Comparison of ENCODE assay signal across 18 cellular contexts in genomic region chr11:59759900-59760299, GRCh38. TPM values are rescaled to one million over a fixed set of nuclear protein-coding genes. Genes with fewer than 3 reads are reported as not detected.
DNase-seq lines count a peak whose midpoint lies in the region; ATAC-seq, FAIRE-seq and TF ChIP-seq lines count a peak whose summit lies in the region.
"Had no signal": no experiment of that assay in that cellular context is flagged by ENCODE, and none has a peak within 500 bp of the region (broad histone marks: within the 10 kb centered on the region; RNA-seq: fewer than 3 reads in every experiment).

No MANE protein-coding gene starts in this region.

- H3K4me1 Mint-ChIP-seq in progenitor cell of endocrine pancreas (ENCODE audit: low read depth) = peaks cover 37% of the 10 kb centered on the region

- H3K4me3 Mint-ChIP-seq in progenitor cell of endocrine pancreas (ENCODE audit: low read depth) = no peak overlapping the region
- H3K4me3 Mint-ChIP-seq: CD4-positive, alpha-beta memory T cell had no signal

- no peaks in the 10 kb centered on the region for H3K9me3 ChIP-seq in kidney (ENCODE audit: control insufficient read depth in 1 of 2, low read length in 2 of 2)
- H3K9me3 ChIP-seq: BE2C had no signal

- intact Hi-C loops in kidney (cut with DNase I) = no loop called here

- no peaks in the 10 kb centered on the region for H3K9me3 Mint-ChIP-seq in progenitor cell of endocrine pancreas (ENCODE audit: low read depth)
- H3K9me3 Mint-ChIP-seq: CD4-positive, alpha-beta memory T cell had no signal

- H3K27ac ChIP-seq in kidney (ENCODE audit: low read depth in 2 of 2, low read length in 2 of 2) = no peak overlapping the region
- H3K27ac ChIP-seq: C4-2B, GM23248, HL-60 had no signal

- peaks cover 3% of the 10 kb centered on the region for H3K36me3 Mint-ChIP-seq in progenitor cell of endocrine pancreas (ENCODE audit: insufficient read depth)

- H3K4me1 ChIP-seq in kidney (ENCODE audit: control insufficient read depth in 1 of 2, insufficient read depth in 1 of 2, low read depth in 1 of 2, low read length in 2 of 2) = peaks cover 15 to 25% of the 10 kb centered on the region in 2 donors
- H3K4me1 ChIP-seq: BE2C had no signal

- TF ChIP-seq POLR2A in GM12892 (IDR thresholded peaks at IDR 0.05; ENCODE audit: low read depth, low read length) = no peak

- H3K36me3 ChIP-seq in kidney (ENCODE audit: control insufficient read depth in 1 of 2, insufficient read depth in 2 of 2, low read length in 2 of 2) = peaks cover 0 to 2% of the 10 kb centered on the region in 2 donors
- H3K36me3 ChIP-seq: BE2C had no signal

- H3K4me3 ChIP-seq in kidney (ENCODE audit: low read length in 2 of 2) = peak overlapping the region; percentile 7 to 31
- H3K4me3 ChIP-seq: GM23248 had no signal

- no peak overlapping the region for H3K9ac ChIP-seq in kidney (ENCODE audit: low read length in 2 of 2)
- H3K9ac ChIP-seq: GM23248 had no signal

- H3K27me3 Mint-ChIP-seq in progenitor cell of endocrine pancreas = no peaks in the 10 kb centered on the region
- H3K27me3 Mint-ChIP-seq: CD4-positive, alpha-beta memory T cell had no signal

- TF ChIP-seq CTCF in kidney (IDR thresholded peaks at IDR 0.05; ENCODE audit: borderline replicate concordance, extremely low read depth, insufficient read depth) (no peak), progenitor cell of endocrine pancreas (IDR thresholded peaks at IDR 0.05; ENCODE audit: unreplicated experiment) (no peak)

- FAIRE-seq in kidney (lab: Jason Lieb, UNC) (no peak), GM12892 (lab: Jason Lieb, UNC) (no peak)
- FAIRE-seq: A204.1, H54 had no signal

- peak; percentile 67 for DNase-seq in D341Med (ENCODE audit: low spot score)
- peak; percentile 90 for DNase-seq in NCI-H82 (lab: John Stamatoyannopoulos, UW)
- no peak for DNase-seq in kidney
- DNase-seq in progenitor cell of endocrine pancreas (ENCODE audit: low spot score, unreplicated experiment) = no peak
- DNase-seq in stimulated activated CD4-positive, alpha-beta T cell treated with anti-CD3 and anti-CD28 coated beads, Interleukin-15, amount 100 ng/mL, for 24 hours = no peak
- DNase-seq in hypothalamus (lab: John Stamatoyannopoulos, UW) = no peak
- DNase-seq in GM12892 (ENCODE audit: insufficient read length) = no peak
- DNase-seq: BE2C; CD4-positive, alpha-beta memory T cell; DMS53; GF-D8; GM23248 had no signal

- ATAC-seq in GM21381 (IDR thresholded peaks at IDR 0.05; ENCODE audit: unreplicated experiment) = no peak
- ATAC-seq: HCT116 had no signal

- H3K27ac Mint-ChIP-seq in progenitor cell of endocrine pancreas = peak overlapping the region; percentile 9

RNA-seq across cellular contexts. Expression of gene STX3, which starts 4.7 kb away (rescaled TPM):
- total RNA-seq in kidney = 43.2 TPM
- polyA plus RNA-seq in kidney (ENCODE audit: insufficient read depth, low read depth, low replicate concordance) = 57.2 TPM
- 91.5 and 113 TPM in 2 replicates for total RNA-seq in progenitor cell of endocrine pancreas
- polyA plus RNA-seq in GM12892 (2012; ENCODE audit: missing spikeins) = 1.6 TPM

RNA-seq across cellular contexts. Expression of gene OR10V1, which starts 46.3 kb away (rescaled TPM):
- total RNA-seq in kidney (not detected), progenitor cell of endocrine pancreas (not detected in 2 replicates)
- polyA plus RNA-seq in kidney (ENCODE audit: insufficient read depth, low read depth, low replicate concordance) = not detected
- polyA plus RNA-seq in GM12892 (2012; ENCODE audit: missing spikeins) = not detected
- total RNA-seq: CD4-positive, alpha-beta memory T cell; GM23248 had no signal
- polyA plus RNA-seq: CD4-positive, alpha-beta memory T cell; GM23248 had no signal

RNA-seq across cellular contexts. Expression of gene MRPL16, which starts 50.7 kb away (rescaled TPM):
- total RNA-seq in kidney (38.0 TPM), progenitor cell of endocrine pancreas (44.2 and 44.7 TPM in 2 replicates)
- polyA plus RNA-seq in kidney (ENCODE audit: insufficient read depth, low read depth, low replicate concordance) = 109 TPM
- polyA plus RNA-seq in GM12892 (2012; ENCODE audit: missing spikeins) = 75.3 TPM

Comparison
In these comparisons a context has a peak if more than half of its experiments do, and no peak if none do; other contexts are left out.
1. DNase-seq: peak in D341Med (single experiment) and NCI-H82 (single experiment); none in kidney (single experiment), progenitor cell of endocrine pancreas (single experiment), stimulated activated CD4-positive, alpha-beta T cell treated with anti-CD3 and anti-CD28 coated beads, Interleukin-15, amount 100 ng/mL, for 24 hours (single experiment), hypothalamus (0 of 51) and GM12892 (single experiment).